ENCODE assay signal across 1 cellular context in the genomic region with DNA sequence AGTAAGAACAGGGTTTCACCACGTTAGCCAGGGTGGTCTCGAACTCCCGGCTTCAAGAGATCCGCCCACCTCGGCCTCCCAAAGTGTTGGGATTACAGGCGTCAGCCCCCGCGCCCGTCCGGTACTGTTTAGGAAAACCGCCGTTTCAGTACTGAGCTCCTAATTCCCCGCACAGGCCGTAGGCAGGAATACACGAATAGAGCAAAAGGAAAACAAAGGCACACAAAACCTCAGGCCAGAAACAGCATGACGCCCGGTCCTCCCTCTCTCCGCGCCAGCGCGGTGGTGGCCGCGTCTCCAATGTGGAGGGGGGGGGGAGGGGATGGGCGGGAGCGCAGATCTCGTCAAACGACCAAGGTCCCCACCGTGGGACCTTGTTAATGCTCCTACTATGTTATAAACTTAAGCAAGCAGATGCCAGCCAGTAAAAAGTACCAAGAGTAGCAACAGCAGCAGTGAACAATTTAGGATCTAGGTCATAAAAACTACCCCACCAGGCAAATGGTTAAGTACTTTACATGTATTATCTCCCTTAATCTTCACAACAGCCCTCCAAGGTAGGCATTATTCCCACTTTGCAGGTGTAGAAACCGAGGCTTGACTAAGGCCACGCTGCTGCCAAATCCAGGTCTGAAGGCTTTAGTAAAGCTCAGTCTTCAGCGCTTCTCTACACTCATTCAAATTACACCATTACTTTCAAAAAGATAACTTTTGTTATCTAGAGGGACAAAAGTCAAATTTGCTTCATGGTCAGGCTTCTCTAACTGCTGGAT.
TF ChIP-seq lines count a peak whose summit lies in the region.

No MANE protein-coding gene starts in this region.

TF ChIP-seq in HepG2, 621 proteins besides CTCF, POLR2A, EP300 and RAD21 (continued from another document):
- TF ChIP-seq ZNF704 (CRISPR knock-in tag; IDR thresholded peaks at IDR 0.05; ENCODE audit: borderline replicate concordance) (no peak), KLF13 (CRISPR knock-in tag; IDR thresholded peaks at IDR 0.05) (no peak)
